6 cellular contexts compared by ENCODE assay signal in the genomic region with DNA sequence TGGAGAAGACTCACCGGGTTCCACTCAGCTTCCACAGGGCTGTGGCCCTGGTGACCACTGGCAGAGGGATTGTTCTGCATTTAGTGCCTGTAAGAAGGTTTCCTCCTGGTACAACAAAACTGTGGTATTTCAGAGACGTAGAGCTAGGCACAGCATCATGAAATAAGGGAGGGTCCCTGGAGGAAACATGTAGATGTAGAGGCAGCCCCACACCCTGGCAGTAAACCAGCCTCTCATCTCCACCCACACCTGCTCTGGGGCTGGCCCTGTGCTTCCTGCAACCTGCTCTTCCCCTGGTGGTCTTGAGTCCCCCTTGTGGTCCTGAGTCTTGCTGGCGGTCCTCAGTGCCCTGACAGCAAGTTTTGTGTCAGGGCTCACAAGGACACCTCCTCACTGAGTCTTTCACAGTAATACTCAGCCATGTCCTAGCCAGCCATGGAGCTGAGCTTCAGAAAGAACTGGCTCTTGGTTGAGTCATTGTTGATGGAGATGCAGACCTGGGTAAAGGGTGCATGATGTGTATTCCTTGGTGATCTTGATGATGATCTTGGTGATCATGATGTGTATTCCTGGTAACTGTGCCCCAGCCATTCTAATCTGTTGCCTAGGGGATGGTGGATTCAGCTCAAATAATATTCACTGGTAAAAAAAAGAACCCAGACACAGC.
A peak's percentile ranks its signal among the peaks of the same experiment; 100 is the strongest.
DNase-seq lines count a peak whose midpoint lies in the region; FAIRE-seq and TF ChIP-seq lines count a peak whose summit lies in the region.
"Not testable (repeated sequence)": the region's sequence is repeated elsewhere in the genome, so short reads cannot be mapped to it uniquely, and the experiment has no call there.

No MANE protein-coding gene starts in this region.

- FAIRE-seq in bronchial epithelial cell (lab: Jason Lieb, UNC), result peak; percentile 99

- DNase-seq in activated CD4-positive, alpha-beta memory T cell treated with anti-CD3 and anti-CD28 coated beads for 36 hours, result peak; percentile 27
- DNase-seq in activated T-cell treated with anti-CD3 and anti-CD28 coated beads, Interleukin-2, amount 50 U/mL, for 24 hours; bronchial epithelial cell (ENCODE audit: low read depth): not testable (repeated sequence)
- DNase-seq in activated effector memory CD4-positive, alpha-beta T cell treated with anti-CD3 and anti-CD28 coated beads, Interleukin-2, amount 50 U/mL, for 16 hours, result peak; percentile 46
- DNase-seq in stimulated activated CD8-positive, alpha-beta memory T cell treated with anti-CD3 and anti-CD28 coated beads, Interleukin-4, amount 100 ng/mL, for 48 hours, result peak; percentile 31

- H3K36me3 Mint-ChIP-seq in T-helper 1 cell treated with Interleukin-12 subunit alpha and Interleukin-12 subunit beta and Interleukin-4 antibody, amounts not matched to agents 30 μg/mL and 1 μg/mL, for 36 hours (ENCODE audit: low read depth); activated CD4-positive, alpha-beta memory T cell treated with anti-CD3 and anti-CD28 coated beads for 36 hours; activated T-cell treated with anti-CD3 and anti-CD28 coated beads, Interleukin-2, amount 50 U/mL, for 24 hours (ENCODE audit: low read depth): not testable (repeated sequence)

- not testable (repeated sequence) for H3K27me3 Mint-ChIP-seq in T-helper 1 cell treated with Interleukin-12 subunit alpha and Interleukin-12 subunit beta and Interleukin-4 antibody, amounts not matched to agents 30 μg/mL and 1 μg/mL, for 36 hours (ENCODE audit: low read depth); activated CD4-positive, alpha-beta memory T cell treated with anti-CD3 and anti-CD28 coated beads for 36 hours; activated T-cell treated with anti-CD3 and anti-CD28 coated beads, Interleukin-2, amount 50 U/mL, for 24 hours

- H3K27me3 ChIP-seq in bronchial epithelial cell (ENCODE audit: control insufficient read depth, insufficient read depth, low read length), result not testable (repeated sequence)

- not testable (repeated sequence) for TF ChIP-seq CTCF in bronchial epithelial cell (IDR thresholded peaks at IDR 0.05; ENCODE audit: insufficient read depth, low read length, severe bottlenecking)

- H3K4me3 Mint-ChIP-seq in T-helper 1 cell treated with Interleukin-12 subunit alpha and Interleukin-12 subunit beta and Interleukin-4 antibody, amounts not matched to agents 30 μg/mL and 1 μg/mL, for 36 hours; activated CD4-positive, alpha-beta memory T cell treated with anti-CD3 and anti-CD28 coated beads for 36 hours; activated T-cell treated with anti-CD3 and anti-CD28 coated beads, Interleukin-2, amount 50 U/mL, for 24 hours: not testable (repeated sequence)

- H3K27ac Mint-ChIP-seq in T-helper 1 cell treated with Interleukin-12 subunit alpha and Interleukin-12 subunit beta and Interleukin-4 antibody, amounts not matched to agents 30 μg/mL and 1 μg/mL, for 36 hours, result peak overlapping the region; percentile 36
- H3K27ac Mint-ChIP-seq in activated CD4-positive, alpha-beta memory T cell treated with anti-CD3 and anti-CD28 coated beads for 36 hours, result peak overlapping the region; percentile 51
- H3K27ac Mint-ChIP-seq in activated T-cell treated with anti-CD3 and anti-CD28 coated beads, Interleukin-2, amount 50 U/mL, for 24 hours, result peak overlapping the region; percentile 57

- not testable (repeated sequence) for H3K36me3 ChIP-seq in bronchial epithelial cell (ENCODE audit: control insufficient read depth, insufficient read depth, low read length)

- intact Hi-C loops in activated CD4-positive, alpha-beta memory T cell treated with anti-CD3 and anti-CD28 coated beads for 36 hours (cut with micrococcal nuclease), result not testable (repeated sequence)

- not testable (repeated sequence) for H3K4me3 ChIP-seq in bronchial epithelial cell (ENCODE audit: low read depth, low read length)

- not testable (repeated sequence) for H3K4me1 Mint-ChIP-seq in T-helper 1 cell treated with Interleukin-12 subunit alpha and Interleukin-12 subunit beta and Interleukin-4 antibody, amounts not matched to agents 30 μg/mL and 1 μg/mL, for 36 hours (ENCODE audit: low read depth); activated CD4-positive, alpha-beta memory T cell treated with anti-CD3 and anti-CD28 coated beads for 36 hours (ENCODE audit: low read depth); activated T-cell treated with anti-CD3 and anti-CD28 coated beads, Interleukin-2, amount 50 U/mL, for 24 hours (ENCODE audit: low read depth)

- POLR2A ChIA-PET in activated CD4-positive, alpha-beta memory T cell treated with anti-CD3 and anti-CD28 coated beads for 36 hours (lab: Charles Lee), result not testable (repeated sequence)

- H3K9me3 Mint-ChIP-seq in T-helper 1 cell treated with Interleukin-12 subunit alpha and Interleukin-12 subunit beta and Interleukin-4 antibody, amounts not matched to agents 30 μg/mL and 1 μg/mL, for 36 hours; activated CD4-positive, alpha-beta memory T cell treated with anti-CD3 and anti-CD28 coated beads for 36 hours; activated T-cell treated with anti-CD3 and anti-CD28 coated beads, Interleukin-2, amount 50 U/mL, for 24 hours: not testable (repeated sequence)

- CTCF ChIA-PET in activated CD4-positive, alpha-beta memory T cell treated with anti-CD3 and anti-CD28 coated beads for 36 hours (lab: Charles Lee), result not testable (repeated sequence)
